Comparison of ENCODE assay signal across 17 cellular contexts in the genomic region with DNA sequence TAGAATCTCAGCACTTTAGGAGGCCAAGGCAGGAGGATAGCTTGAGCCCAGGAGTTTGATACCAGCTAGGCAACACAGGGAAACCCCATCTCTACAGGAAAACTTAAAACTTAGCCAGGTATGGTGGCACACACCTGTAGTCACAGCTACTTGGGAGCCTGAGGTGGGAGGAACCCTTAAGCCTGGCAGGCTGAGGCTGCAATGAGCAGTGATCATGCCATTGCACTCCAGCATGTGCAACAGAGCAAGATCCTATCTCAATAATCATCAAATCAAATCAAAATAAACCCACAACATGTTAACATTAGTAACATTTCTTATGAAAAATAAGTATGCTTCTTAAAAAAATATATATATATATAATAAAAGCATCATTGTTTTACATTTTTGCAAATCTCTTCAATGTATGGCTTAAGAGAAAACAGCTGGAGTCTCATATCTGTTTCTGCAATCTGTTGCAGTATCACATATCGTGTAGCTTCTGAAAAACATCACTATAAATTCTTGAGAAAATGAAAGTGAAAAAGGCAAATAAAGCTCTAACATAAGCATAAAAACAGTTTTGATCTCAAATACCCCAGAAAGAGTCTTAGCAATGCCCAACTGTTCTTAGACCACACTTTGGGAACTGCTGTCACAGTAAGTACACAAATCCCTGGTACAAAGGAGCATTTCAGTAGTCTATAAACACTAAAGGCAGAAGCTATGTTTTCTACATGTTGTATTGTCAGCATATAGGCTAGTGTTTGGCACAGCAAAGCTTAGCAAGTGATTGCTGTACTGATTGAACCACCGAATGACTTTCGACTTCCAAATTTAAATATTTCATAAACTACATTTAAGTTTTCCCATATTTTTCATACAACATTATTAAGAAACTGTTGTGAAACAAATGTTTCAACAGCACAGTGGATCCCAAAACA. TPM values are rescaled to one million over a fixed set of nuclear protein-coding genes. Genes with fewer than 3 reads are reported as not detected.
DNase-seq lines count a peak whose midpoint lies in the region; ATAC-seq lines count a peak whose summit lies in the region.
"Had no signal": no experiment of that assay in that cellular context is flagged by ENCODE, and none has a peak within 500 bp of the region (broad histone marks: within the 10 kb centered on the region; RNA-seq: fewer than 3 reads in every experiment).

No MANE protein-coding gene starts in this region.

- ATAC-seq in GM18867 (IDR thresholded peaks at IDR 0.05; ENCODE audit: unreplicated experiment) (peak; percentile 81), GM21360 (IDR thresholded peaks at IDR 0.05; ENCODE audit: unreplicated experiment) (peak; percentile 65), HG02885 (IDR thresholded peaks at IDR 0.05; ENCODE audit: poor library complexity, unreplicated experiment) (peak; percentile 81), HG03565 (IDR thresholded peaks at IDR 0.05; ENCODE audit: unreplicated experiment) (peak; percentile 75), HG02981 (IDR thresholded peaks at IDR 0.05; ENCODE audit: unreplicated experiment) (no peak)

- DNase-seq in NOMO-1 treated with dmso at 0.1 percent for 144 hours (lab: John Stamatoyannopoulos, UW; ENCODE audit: unreplicated experiment) = no peak
- no peak for DNase-seq in HT-29 (ENCODE audit: low spot score)
- no peak for DNase-seq in EL
- DNase-seq: aorta, COR-L47, dorsolateral prefrontal cortex, midbrain, NCI-H1048, NCI-H82, upper lobe of left lung had no signal

RNA-seq across cellular contexts. Expression of a gene that starts 8.0 kb away (rescaled TPM):
- total RNA-seq in HT-29 (2014; rRNA removed; shearing (Covaris generic)) = 3.8 and 4.4 TPM in 2 replicates

RNA-seq across cellular contexts. Expression of a gene that starts 8.1 kb away (rescaled TPM):
- total RNA-seq in HT-29 (2014; rRNA removed; shearing (Covaris generic)) = 3.3 and 3.5 TPM in 2 replicates

RNA-seq across cellular contexts. Expression of a gene that starts 44.7 kb away (rescaled TPM):
- not detected in 2 replicates for total RNA-seq in HT-29 (2014; rRNA removed; shearing (Covaris generic))
- total RNA-seq: aorta, dorsolateral prefrontal cortex, HT1080, SJCRH30, upper lobe of left lung had no signal
